ENCODE assay signal across 12 cellular contexts in genomic region chr22:50303515-50303847, GRCh38. TPM values are rescaled to one million over a fixed set of nuclear protein-coding genes. Genes with fewer than 3 reads are reported as not detected.
DNase-seq lines count a peak whose midpoint lies in the region; ATAC-seq and TF ChIP-seq lines count a peak whose summit lies in the region.
"Had no signal": no experiment of that assay in that cellular context is flagged by ENCODE, and none has a peak within 500 bp of the region (broad histone marks: within the 10 kb centered on the region; RNA-seq: fewer than 3 reads in every experiment).

No MANE protein-coding gene starts in this region.

- H3K4me1 Mint-ChIP-seq in HFFc6 (ENCODE audit: low read depth), result peaks cover 49% of the 10 kb centered on the region
- H3K4me1 Mint-ChIP-seq in brain, result peaks cover 65% of the 10 kb centered on the region
- H3K4me1 Mint-ChIP-seq in activated T-helper 2 cell treated with anti-CD3 and anti-CD28 coated beads, Interferon-gamma antibody, Interleukin-2, Interleukin-4, amounts not matched to agents 10 μg/mL and 5 μg/mL and 100 μg/mL, durations not matched to agents 14 hours and 24 hours and 36 hours (ENCODE audit: low read depth), result peaks cover 4% of the 10 kb centered on the region

- no peaks in the 10 kb centered on the region for H3K9me3 ChIP-seq in lower lobe of right lung
- no peaks in the 10 kb centered on the region for H3K9me3 ChIP-seq in suprapubic skin
- H3K9me3 ChIP-seq: gastrocnemius medialis, neutrophil had no signal

- intact Hi-C loops in lower lobe of right lung (cut with DNase I), result no loop called here
- intact Hi-C loops in left colon (cut with DNase I, micrococcal nuclease), result no loop called here
- intact Hi-C loops in activated T-helper 2 cell treated with anti-CD3 and anti-CD28 coated beads, Interferon-gamma antibody, Interleukin-2, Interleukin-4, amounts not matched to agents 10 μg/mL and 5 μg/mL and 100 μg/mL, durations not matched to agents 14 hours and 24 hours and 36 hours (cut with micrococcal nuclease), result no loop called here

- peak overlapping the region; percentile 93 for H3K27ac ChIP-seq in lower lobe of right lung
- H3K27ac ChIP-seq in suprapubic skin, result peak overlapping the region; percentile 96
- H3K27ac ChIP-seq: neutrophil had no signal

- WGBS in suprapubic skin, result 90% methylated on average over 6 of the region's 7 CpGs

- peak overlapping the region; percentile 93 for H3K27ac Mint-ChIP-seq in HFFc6
- H3K27ac Mint-ChIP-seq in brain, result peak overlapping the region in 4 of 5 experiments; percentile 92 to 99 (median 97)
- H3K27ac Mint-ChIP-seq in activated T-helper 2 cell treated with anti-CD3 and anti-CD28 coated beads, Interferon-gamma antibody, Interleukin-2, Interleukin-4, amounts not matched to agents 10 μg/mL and 5 μg/mL and 100 μg/mL, durations not matched to agents 14 hours and 24 hours and 36 hours, result no peak overlapping the region

- H3K4me1 ChIP-seq in lower lobe of right lung (peaks cover 81% of the 10 kb centered on the region), suprapubic skin (peaks cover 89% of the 10 kb centered on the region)

- no peak for TF ChIP-seq EP300 in suprapubic skin (IDR thresholded peaks at IDR 0.05)

- H3K4me3 ChIP-seq in lower lobe of right lung (peak overlapping the region; percentile 87), suprapubic skin (peak overlapping the region; percentile 94)
- H3K4me3 ChIP-seq: gastrocnemius medialis had no signal

- H3K36me3 ChIP-seq in lower lobe of right lung (peaks cover 4% of the 10 kb centered on the region), suprapubic skin (no peaks in the 10 kb centered on the region)
- H3K36me3 ChIP-seq: gastrocnemius medialis, neutrophil had no signal

- H3K36me3 Mint-ChIP-seq in HFFc6 (ENCODE audit: low read depth), result no peaks in the 10 kb centered on the region
- H3K36me3 Mint-ChIP-seq in brain, result no peaks in the 10 kb centered on the region
- H3K36me3 Mint-ChIP-seq in activated T-helper 2 cell treated with anti-CD3 and anti-CD28 coated beads, Interferon-gamma antibody, Interleukin-2, Interleukin-4, amounts not matched to agents 10 μg/mL and 5 μg/mL and 100 μg/mL, durations not matched to agents 14 hours and 24 hours and 36 hours (ENCODE audit: low read depth), result no peaks in the 10 kb centered on the region

- H3K27me3 Mint-ChIP-seq in HFFc6 (ENCODE audit: insufficient read depth) (peaks cover 4% of the 10 kb centered on the region), brain (peaks cover 4% of the 10 kb centered on the region)
- peaks cover 10% of the 10 kb centered on the region for H3K27me3 Mint-ChIP-seq in activated T-helper 2 cell treated with anti-CD3 and anti-CD28 coated beads, Interferon-gamma antibody, Interleukin-2, Interleukin-4, amounts not matched to agents 10 μg/mL and 5 μg/mL and 100 μg/mL, durations not matched to agents 14 hours and 24 hours and 36 hours (ENCODE audit: low read depth)

- TF ChIP-seq POLR2A in suprapubic skin (IDR thresholded peaks at IDR 0.05), result no peak

- no peaks in the 10 kb centered on the region for H3K9me3 Mint-ChIP-seq in HFFc6
- no peaks in the 10 kb centered on the region for H3K9me3 Mint-ChIP-seq in brain
- no peaks in the 10 kb centered on the region for H3K9me3 Mint-ChIP-seq in activated T-helper 2 cell treated with anti-CD3 and anti-CD28 coated beads, Interferon-gamma antibody, Interleukin-2, Interleukin-4, amounts not matched to agents 10 μg/mL and 5 μg/mL and 100 μg/mL, durations not matched to agents 14 hours and 24 hours and 36 hours

- TF ChIP-seq CTCF in HFFc6 (IDR thresholded peaks at IDR 0.05) (no peak), brain (conservative IDR thresholded peaks at IDR 0.05) (no peak), lower lobe of right lung (IDR thresholded peaks at IDR 0.05) (no peak), suprapubic skin (IDR thresholded peaks at IDR 0.05) (no peak)

- H3K4me3 Mint-ChIP-seq in HFFc6 (peak overlapping the region; percentile 92; the same call in 1 of the 2 replicates), brain (peak overlapping the region in 3 of 5 experiments; percentile 12 to 91 (median 86))
- H3K4me3 Mint-ChIP-seq in activated T-helper 2 cell treated with anti-CD3 and anti-CD28 coated beads, Interferon-gamma antibody, Interleukin-2, Interleukin-4, amounts not matched to agents 10 μg/mL and 5 μg/mL and 100 μg/mL, durations not matched to agents 14 hours and 24 hours and 36 hours (ENCODE audit: low read depth), result no peak overlapping the region

- no peaks in the 10 kb centered on the region for H3K27me3 ChIP-seq in lower lobe of right lung (ENCODE audit: low read depth)
- H3K27me3 ChIP-seq in suprapubic skin, result no peaks in the 10 kb centered on the region

- no peak for ATAC-seq in lower lobe of right lung
- no peak for ATAC-seq in left colon
- ATAC-seq in GM19463 (IDR thresholded peaks at IDR 0.05; ENCODE audit: unreplicated experiment), result no peak
- no peak for ATAC-seq in left lobe of liver
- ATAC-seq: gastrocnemius medialis had no signal

- DNase-seq in HFFc6 (no peak), lower lobe of right lung (no peak), suprapubic skin (ENCODE audit: low spot score in 2 of 2) (no peak), left colon (no peak), left lobe of liver (ENCODE audit: low spot score) (no peak)
- no peak for DNase-seq in activated T-helper 2 cell treated with anti-CD3 and anti-CD28 coated beads, Interferon-gamma antibody, Interleukin-2, Interleukin-4, amounts not matched to agents 10 μg/mL and 5 μg/mL and 100 μg/mL, durations not matched to agents 14 hours and 24 hours and 36 hours (ENCODE audit: low spot score)
- DNase-seq: DMS53, RPMI8226 had no signal

RNA-seq across cellular contexts. Expression of gene PLXNB2, which starts 4.0 kb away (rescaled TPM):
- 100 to 1,000 TPM; 280 to 370 (median 291) TPM for total RNA-seq in HFFc6 (2021; fragmentation: NEBNext Ultra II Directional; extraction: Animal tissue kit (Norgen Biotek cat#: 25700))
- 80.1 TPM for polyA plus RNA-seq in brain (ENCODE audit: insufficient read depth, low read depth, low replicate concordance)
- total RNA-seq in lower lobe of right lung (256 TPM), suprapubic skin (100 to 1,000 TPM; 117 to 231 (median 192) TPM), left colon (100 to 1,000 TPM; 290 TPM), left lobe of liver (187 TPM)
- 9.8 and 11.1 TPM in 2 replicates for total RNA-seq in activated T-helper 2 cell treated with anti-CD3 and anti-CD28 coated beads, Interferon-gamma antibody, Interleukin-2, Interleukin-4, amounts not matched to agents 10 μg/mL and 5 μg/mL and 100 μg/mL, durations not matched to agents 14 hours and 24 hours and 36 hours

RNA-seq across cellular contexts. Expression of gene DENND6B, which starts 23.3 kb away (rescaled TPM):
- 1 to 10 TPM; 1.4 to 2.5 (median 1.9) TPM for total RNA-seq in HFFc6 (2021; fragmentation: NEBNext Ultra II Directional; extraction: Animal tissue kit (Norgen Biotek cat#: 25700))
- polyA plus RNA-seq in brain (ENCODE audit: insufficient read depth, low read depth, low replicate concordance), result 19.3 TPM
- total RNA-seq in lower lobe of right lung, result 14.4 TPM
- 1 to 10 TPM; 3.3 to 5.4 (median 3.4) TPM for total RNA-seq in suprapubic skin
- total RNA-seq in left colon, result 1 to 10 TPM; 3.7 to 4.7 TPM
- total RNA-seq in left lobe of liver, result 1.8 TPM
- 2.3 and 2.7 TPM in 2 replicates for total RNA-seq in activated T-helper 2 cell treated with anti-CD3 and anti-CD28 coated beads, Interferon-gamma antibody, Interleukin-2, Interleukin-4, amounts not matched to agents 10 μg/mL and 5 μg/mL and 100 μg/mL, durations not matched to agents 14 hours and 24 hours and 36 hours

RNA-seq across cellular contexts. Expression of gene MAPK11, which starts 33.3 kb away (rescaled TPM):
- total RNA-seq in HFFc6 (2021; fragmentation: NEBNext Ultra II Directional; extraction: Animal tissue kit (Norgen Biotek cat#: 25700)), result 10 to 100 TPM in 1 of 6 experiments, 1 to 10 TPM in 5; 6.0 to 10.2 (median 7.8) TPM
- 19.1 TPM for polyA plus RNA-seq in brain (ENCODE audit: insufficient read depth, low read depth, low replicate concordance)
- total RNA-seq in lower lobe of right lung (13.1 TPM), suprapubic skin (1 to 10 TPM; 3.8 to 5.8 (median 4.5) TPM), left colon (1 to 10 TPM; 1.2 to 1.9 TPM), left lobe of liver (8.2 TPM)
- 19.0 and 20.9 TPM in 2 replicates for total RNA-seq in activated T-helper 2 cell treated with anti-CD3 and anti-CD28 coated beads, Interferon-gamma antibody, Interleukin-2, Interleukin-4, amounts not matched to agents 10 μg/mL and 5 μg/mL and 100 μg/mL, durations not matched to agents 14 hours and 24 hours and 36 hours

RNA-seq across cellular contexts. Expression of gene PPP6R2, which starts 39.6 kb away (rescaled TPM):
- 10 to 100 TPM; 41.9 to 47.0 (median 43.6) TPM for total RNA-seq in HFFc6 (2021; fragmentation: NEBNext Ultra II Directional; extraction: Animal tissue kit (Norgen Biotek cat#: 25700))
- polyA plus RNA-seq in brain (ENCODE audit: insufficient read depth, low read depth, low replicate concordance), result 32.0 TPM
- total RNA-seq in lower lobe of right lung (52.5 TPM), suprapubic skin (10 to 100 TPM; 46.7 to 70.3 (median 64.6) TPM), left colon (10 to 100 TPM; 44.6 to 61.0 TPM), left lobe of liver (65.4 TPM)
- 42.9 and 45.0 TPM in 2 replicates for total RNA-seq in activated T-helper 2 cell treated with anti-CD3 and anti-CD28 coated beads, Interferon-gamma antibody, Interleukin-2, Interleukin-4, amounts not matched to agents 10 μg/mL and 5 μg/mL and 100 μg/mL, durations not matched to agents 14 hours and 24 hours and 36 hours

RNA-seq across cellular contexts. Expression of gene MAPK12, which starts 42.0 kb away (rescaled TPM):
- total RNA-seq in HFFc6 (2021; fragmentation: NEBNext Ultra II Directional; extraction: Animal tissue kit (Norgen Biotek cat#: 25700)), result 10 to 100 TPM; 31.4 to 39.5 (median 34.1) TPM
- polyA plus RNA-seq in brain (ENCODE audit: insufficient read depth, low read depth, low replicate concordance), result 26.7 TPM
- total RNA-seq in lower lobe of right lung (11.9 TPM), suprapubic skin (1 to 10 TPM; 1.3 to 5.7 (median 3.3) TPM), left colon (1 to 10 TPM; 3.0 to 3.1 TPM), left lobe of liver (5.0 TPM)
- total RNA-seq in activated T-helper 2 cell treated with anti-CD3 and anti-CD28 coated beads, Interferon-gamma antibody, Interleukin-2, Interleukin-4, amounts not matched to agents 10 μg/mL and 5 μg/mL and 100 μg/mL, durations not matched to agents 14 hours and 24 hours and 36 hours, result 16.3 and 17.6 TPM in 2 replicates
